Comparison of ENCODE assay signal across 21 cellular contexts in the genomic region with DNA sequence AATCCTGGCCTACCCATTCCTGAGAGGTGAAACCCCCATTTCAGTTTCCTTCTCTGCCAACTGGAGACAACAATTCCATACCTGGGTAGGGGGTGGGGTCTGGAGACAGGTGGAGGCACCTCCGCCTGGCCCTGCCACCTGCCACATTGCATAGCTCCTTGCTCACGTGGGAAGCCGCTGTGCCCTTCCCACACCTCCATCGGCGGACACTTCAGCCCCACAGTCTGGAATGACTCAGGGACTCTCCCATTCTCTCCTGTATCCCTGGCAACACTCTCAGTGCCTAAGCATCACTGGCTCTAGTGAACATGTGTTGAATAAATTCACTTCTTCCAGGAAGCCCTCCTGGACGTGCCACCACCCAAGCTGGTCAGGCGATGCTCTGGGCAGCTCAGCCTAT. TPM values are rescaled to one million over a fixed set of nuclear protein-coding genes. Genes with fewer than 3 reads are reported as not detected.
DNase-seq lines count a peak whose midpoint lies in the region; ATAC-seq, FAIRE-seq and TF ChIP-seq lines count a peak whose summit lies in the region.
"Had no signal": no experiment of that assay in that cellular context is flagged by ENCODE, and none has a peak within 500 bp of the region (broad histone marks: within the 10 kb centered on the region; RNA-seq: fewer than 3 reads in every experiment).

No MANE protein-coding gene starts in this region.

- H3K4me1 Mint-ChIP-seq in naive thymus-derived CD4-positive, alpha-beta T cell: no peaks in the 10 kb centered on the region
- H3K4me1 Mint-ChIP-seq: CD14-positive monocyte; CD8-positive, alpha-beta memory T cell; T-cell had no signal

- H3K9me3 ChIP-seq in A549 (no peaks in the 10 kb centered on the region), RWPE2 (ENCODE audit: severe bottlenecking) (no peaks in the 10 kb centered on the region)
- H3K9me3 ChIP-seq in naive thymus-derived CD4-positive, alpha-beta T cell (ENCODE audit: control insufficient read depth in 2 of 3, low read length in 3 of 3): no peaks in the 10 kb centered on the region
- H3K9me3 ChIP-seq: BE2C had no signal

- no peak overlapping the region for H3K27ac ChIP-seq in A549
- no peak overlapping the region for H3K27ac ChIP-seq in RWPE2 (ENCODE audit: poor library complexity, severe bottlenecking)
- no peak overlapping the region for H3K27ac ChIP-seq in naive thymus-derived CD4-positive, alpha-beta T cell (ENCODE audit: low read depth, low read length)
- H3K27ac ChIP-seq: KMS-11, PC-9 had no signal

- no peak for TF ChIP-seq CTCF in A549 (IDR thresholded peaks at IDR 0.05)
- no peak for TF ChIP-seq CTCF in RWPE2 (IDR thresholded peaks at IDR 0.05; ENCODE audit: poor library complexity, severe bottlenecking)

- TF ChIP-seq RAD21 in A549 (conservative IDR thresholded peaks at IDR 0.05 in 1 of 2, IDR thresholded peaks at IDR 0.05 in 1 of 2): no peak

- no peak overlapping the region for H3K27ac Mint-ChIP-seq in naive thymus-derived CD4-positive, alpha-beta T cell
- H3K27ac Mint-ChIP-seq: CD14-positive monocyte; CD8-positive, alpha-beta memory T cell; H9; HFFc6; T-cell had no signal

- no peak for ATAC-seq in A549
- no peak for ATAC-seq in RWPE2 (ENCODE audit: low read depth)
- ATAC-seq in esophagus mucosa: peak; percentile 29
- no peak for ATAC-seq in naive thymus-derived CD4-positive, alpha-beta T cell
- ATAC-seq: T-cell had no signal

- TF ChIP-seq POLR2A in A549 (IDR thresholded peaks at IDR 0.05; ENCODE audit: low read length): no peak

- 88% methylated on average over 4 of the region's 7 CpGs for WGBS in A549 (ENCODE audit: missing lambda C conversion rate)

- H3K4me3 Mint-ChIP-seq in naive thymus-derived CD4-positive, alpha-beta T cell: no peak overlapping the region
- H3K4me3 Mint-ChIP-seq: CD14-positive monocyte; CD8-positive, alpha-beta memory T cell; H9; HFFc6; T-cell had no signal

- H3K9me3 Mint-ChIP-seq in naive thymus-derived CD4-positive, alpha-beta T cell: no peaks in the 10 kb centered on the region
- H3K9me3 Mint-ChIP-seq: CD8-positive, alpha-beta memory T cell; H9; HFFc6; T-cell had no signal

- no peak for TF ChIP-seq EP300 in A549 (IDR thresholded peaks at IDR 0.05)

- CTCF ChIA-PET in A549 (lab: Yijun Ruan, JAX): no interaction called here
- CTCF ChIA-PET in naive thymus-derived CD4-positive, alpha-beta T cell (lab: Charles Lee): interaction anchor here (0.7 kb wide), 1 partner anchor 852 kb away, joined by 3 read pairs; no protein-coding TSS in a partner anchor

- H3K36me3 Mint-ChIP-seq in naive thymus-derived CD4-positive, alpha-beta T cell: no peaks in the 10 kb centered on the region
- H3K36me3 Mint-ChIP-seq: CD14-positive monocyte; CD8-positive, alpha-beta memory T cell; T-cell had no signal

- H3K27me3 ChIP-seq in RWPE2 (ENCODE audit: insufficient read depth, poor library complexity, severe bottlenecking): no peaks in the 10 kb centered on the region
- H3K27me3 ChIP-seq in naive thymus-derived CD4-positive, alpha-beta T cell (ENCODE audit: control insufficient read depth in 2 of 2, insufficient read depth in 2 of 2, low read length in 2 of 2): no peaks in the 10 kb centered on the region
- H3K27me3 ChIP-seq: BE2C had no signal

- no peak for FAIRE-seq in A549 (lab: Jason Lieb, UNC)

- H3K27me3 Mint-ChIP-seq in naive thymus-derived CD4-positive, alpha-beta T cell: peaks cover 3 to 56% (median 29%) of the 10 kb centered on the region in 5 donors

- no peaks in the 10 kb centered on the region for H3K4me1 ChIP-seq in A549
- H3K4me1 ChIP-seq in RWPE2 (ENCODE audit: insufficient read depth, poor library complexity, severe bottlenecking): no peaks in the 10 kb centered on the region
- no peaks in the 10 kb centered on the region for H3K4me1 ChIP-seq in naive thymus-derived CD4-positive, alpha-beta T cell (ENCODE audit: control insufficient read depth in 2 of 2, insufficient read depth in 2 of 2, low read length in 2 of 2)

- DNase-seq in A549 (ENCODE audit: low read depth in 1 of 2, low spot score in 1 of 2) (no peak), COLO668 (lab: John Stamatoyannopoulos, UW; ENCODE audit: unreplicated experiment) (peak; percentile 3), RWPE2 (ENCODE audit: low spot score) (peak; percentile 20), NOMO-1 treated with DMSO at 0.1 percent for 48 hours (lab: John Stamatoyannopoulos, UW; ENCODE audit: unreplicated experiment) (no peak), AG20443 (ENCODE audit: low spot score) (no peak)
- no peak for DNase-seq in naive thymus-derived CD4-positive, alpha-beta T cell
- DNase-seq: BE2C; Calu3; CD8-positive, alpha-beta memory T cell; H9; HFFc6; IMR-90; MM.1S; NCI-H2029; NCI-H524; NCI-H774; PC-9; T-cell had no signal

- POLR2A ChIA-PET in A549 (lab: Yijun Ruan, JAX): no interaction called here
- POLR2A ChIA-PET in naive thymus-derived CD4-positive, alpha-beta T cell (lab: Charles Lee): no interaction called here

- H3K4me2 ChIP-seq in A549: no peak overlapping the region
- H3K4me2 ChIP-seq: KMS-11, PC-9 had no signal

- no peaks in the 10 kb centered on the region for H3K36me3 ChIP-seq in RWPE2 (ENCODE audit: low read depth)
- no peaks in the 10 kb centered on the region for H3K36me3 ChIP-seq in naive thymus-derived CD4-positive, alpha-beta T cell (ENCODE audit: control insufficient read depth in 2 of 3, insufficient read depth in 3 of 3, low read length in 3 of 3)
- H3K36me3 ChIP-seq: BE2C had no signal

- intact Hi-C loops in naive thymus-derived CD4-positive, alpha-beta T cell (cut with micrococcal nuclease): no loop called here

- H3K4me3 ChIP-seq in A549 (no peak overlapping the region), RWPE2 (ENCODE audit: severe bottlenecking) (no peak overlapping the region)
- H3K4me3 ChIP-seq in naive thymus-derived CD4-positive, alpha-beta T cell (ENCODE audit: low read length): no peak overlapping the region
- H3K4me3 ChIP-seq: PC-9 had no signal

TF ChIP-seq in A549, 52 proteins besides CTCF, POLR2A, EP300 and RAD21:
- no peak for TF ChIP-seq ZC3H11A (IDR thresholded peaks at IDR 0.05)
- TF ChIP-seq SMC3 (IDR thresholded peaks at IDR 0.05): no peak
- no peak for TF ChIP-seq HDAC2 (IDR thresholded peaks at IDR 0.05)
- no peak for TF ChIP-seq FOSL2 (IDR thresholded peaks at IDR 0.05)
- no peak for TF ChIP-seq FOSL2 (CRISPR knock-in tag; IDR thresholded peaks at IDR 0.05)
- TF ChIP-seq ATOH8 (CRISPR knock-in tag; IDR thresholded peaks at IDR 0.05; ENCODE audit: low read depth): no peak
- TF ChIP-seq ZFP36 (IDR thresholded peaks at IDR 0.05; ENCODE audit: borderline replicate concordance, partially characterized antibody): peak; percentile 9
- TF ChIP-seq NR3C1 (IDR thresholded peaks at IDR 0.05): no peak
- TF ChIP-seq PBX3 (IDR thresholded peaks at IDR 0.05): no peak

RNA-seq across cellular contexts. Expression of gene PPP2R2C, which starts 21.7 kb away (rescaled TPM):
- 23.9 and 26.9 TPM in 2 replicates for polyA plus RNA-seq in A549 (2011; rRNA removed)
- 38.9 and 50.9 TPM in 2 replicates for polyA plus RNA-seq in A549 (2012; cell fraction: cytosol; rRNA removed)
- 41.8 and 48.0 TPM in 2 replicates for polyA plus RNA-seq in A549 (2012; cell fraction: nucleus; rRNA removed)
- polyA plus RNA-seq in A549 (2017; fragmentation: RNase III; extraction: RNeasy Plus Mini Kit Qiagen cat#74134 plus additional on column Dnase treatment): 28.6 to 31.2 TPM (median 29.4 TPM) in 3 replicates
- polyA minus RNA-seq in A549 (2011; rRNA and poly(A)+ RNA removed): 64.9 and 74.3 TPM in 2 replicates
- total RNA-seq in esophagus mucosa: 65.7 TPM
- not detected for total RNA-seq in naive thymus-derived CD4-positive, alpha-beta T cell
- polyA plus RNA-seq in naive thymus-derived CD4-positive, alpha-beta T cell: not detected
- total RNA-seq: CD8-positive, alpha-beta memory T cell; IMR-90 had no signal
- polyA plus RNA-seq: CD14-positive monocyte; CD8-positive, alpha-beta memory T cell had no signal

Comparison
In these comparisons a context has a peak if more than half of its experiments do, and no peak if none do; other contexts are left out.
1. DNase-seq: peak in COLO668 (single experiment) and RWPE2 (single experiment); none in A549 (0 of 2), NOMO-1 treated with DMSO at 0.1 percent for 48 hours (single experiment), AG20443 (single experiment) and naive thymus-derived CD4-positive, alpha-beta T cell (0 of 9).
2. RNA of gene PPP2R2C, which starts 21.7 kb away (total RNA-seq): 65.7 TPM in esophagus mucosa (single experiment); not detected in naive thymus-derived CD4-positive, alpha-beta T cell; every median in the first group is over 10 times any median in the second.